ENCODE assay signal across 17 cellular contexts in the genomic region with DNA sequence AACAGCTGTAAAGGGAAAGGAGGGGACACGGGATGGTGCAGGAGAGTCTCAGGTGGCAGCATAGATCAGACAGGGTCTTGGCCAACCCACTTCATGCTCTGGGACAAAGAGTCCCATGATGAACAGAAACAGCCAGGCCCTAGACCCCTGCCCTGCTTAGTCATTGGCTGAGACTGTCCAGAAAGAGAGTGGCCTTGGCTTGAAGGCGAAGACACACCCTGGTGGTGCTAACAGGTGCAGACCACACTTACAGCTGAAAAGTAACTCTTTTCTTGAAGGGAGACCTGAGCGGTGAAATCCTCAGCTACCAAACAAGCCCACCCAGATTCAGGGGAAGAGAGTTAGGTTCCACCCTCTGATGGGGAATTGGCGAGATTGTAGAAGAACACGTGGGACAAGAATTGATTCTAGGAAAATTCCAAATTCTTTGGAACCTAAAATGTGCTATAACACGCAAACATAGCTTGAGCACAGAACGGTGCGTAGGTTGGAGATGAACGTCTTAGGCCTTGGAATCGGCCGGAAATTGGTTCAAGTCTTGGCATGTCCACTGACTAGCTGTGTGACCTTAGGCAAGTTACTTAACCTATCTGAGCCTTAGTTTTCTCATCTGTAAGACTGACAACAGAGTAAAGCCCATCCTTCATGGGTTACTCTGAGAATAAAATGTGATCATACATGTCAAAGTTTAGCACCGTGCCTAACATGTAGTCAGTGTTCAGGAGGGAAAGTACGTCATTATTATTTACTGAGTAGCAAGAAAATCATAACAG.
"Had no signal": no experiment of that assay in that cellular context is flagged by ENCODE, and none has a peak within 500 bp of the region (broad histone marks: within the 10 kb centered on the region; RNA-seq: fewer than 3 reads in every experiment).

No MANE protein-coding gene starts in this region.

- H3K9me3 ChIP-seq: pancreas, suprapubic skin, thyroid gland, vagina had no signal

- H3K27ac Mint-ChIP-seq: dendritic cell treated with granulocyte-macrophage colony-stimulating factor and Interleukin-4, amounts not matched to agents 40 ng/mL and 50 ng/mL, for 4 days; effector memory CD8-positive, alpha-beta T cell; progenitor cell of endocrine pancreas; type B pancreatic cell had no signal

- H3K27ac ChIP-seq: heart right ventricle, pancreas, suprapubic skin, thyroid gland, vagina had no signal

- H3K4me3 Mint-ChIP-seq: dendritic cell treated with granulocyte-macrophage colony-stimulating factor and Interleukin-4, amounts not matched to agents 40 ng/mL and 50 ng/mL, for 4 days; effector memory CD8-positive, alpha-beta T cell; naive thymus-derived CD8-positive, alpha-beta T cell; type B pancreatic cell had no signal

- H3K4me1 Mint-ChIP-seq: naive thymus-derived CD8-positive, alpha-beta T cell had no signal

- H3K27me3 ChIP-seq: pancreas, suprapubic skin, thyroid gland, vagina had no signal

- H3K4me3 ChIP-seq: heart right ventricle, pancreas, smooth muscle cell, suprapubic skin, thyroid gland, vagina had no signal

- H3K36me3 ChIP-seq: heart right ventricle, pancreas, suprapubic skin, thyroid gland, vagina had no signal

- DNase-seq: effector memory CD8-positive, alpha-beta T cell; foreskin melanocyte; heart right ventricle; kidney glomerular epithelial cell; naive thymus-derived CD8-positive, alpha-beta T cell; pancreas; stimulated activated CD4-positive, alpha-beta T cell treated with anti-CD3 and anti-CD28 coated beads, Interleukin-2, amount 100 ng/mL, for 48 hours; stimulated activated naive CD8-positive, alpha-beta T cell treated with anti-CD3 and anti-CD28 coated beads, Interleukin-15, Interleukin-2, amounts not matched to agents 100 U/mL and 50 U/mL, for 24 hours had no signal

- ATAC-seq: effector memory CD8-positive, alpha-beta T cell; heart right ventricle; naive thymus-derived CD8-positive, alpha-beta T cell; pancreas; right cardiac atrium; stimulated activated naive CD8-positive, alpha-beta T cell treated with anti-CD3 and anti-CD28 coated beads, Interleukin-15, Interleukin-2, amounts not matched to agents 100 U/mL and 50 U/mL, for 24 hours had no signal

- H3K4me1 ChIP-seq: pancreas, suprapubic skin, thyroid gland, vagina had no signal

- H3K36me3 Mint-ChIP-seq: type B pancreatic cell had no signal

- FAIRE-seq: islet of Langerhans, pancreas had no signal

- H3K4me2 ChIP-seq: smooth muscle cell had no signal
